8 cellular contexts compared by ENCODE assay signal in the genomic region with DNA sequence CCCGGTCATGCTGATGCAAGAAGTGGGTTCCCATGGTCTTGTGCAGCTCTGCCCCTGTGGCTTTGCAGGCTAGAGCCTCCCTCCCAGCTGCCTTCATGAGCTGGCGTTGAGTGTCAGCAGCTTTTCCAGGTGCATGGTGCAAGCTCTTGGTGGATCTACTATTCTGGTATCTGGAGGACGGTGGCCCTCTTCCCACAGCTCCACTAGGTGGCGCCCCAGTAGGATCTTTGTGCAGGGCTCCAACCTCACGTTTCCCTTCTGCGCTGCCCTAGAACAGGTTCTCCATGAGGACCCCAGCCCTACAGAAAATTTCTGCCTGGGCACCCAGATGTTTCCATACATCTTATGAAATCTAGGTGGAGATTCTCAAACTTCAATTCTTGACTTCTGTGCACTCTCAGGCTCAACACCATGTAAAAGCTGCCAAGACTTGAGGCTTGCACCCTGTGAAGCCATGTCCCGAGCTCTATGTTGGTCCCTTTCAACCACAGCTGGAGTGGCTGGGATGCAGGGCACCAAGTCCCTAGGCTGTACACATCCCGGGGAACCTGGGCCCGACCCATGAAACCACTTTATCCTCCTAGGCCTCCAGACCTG.
A peak's percentile ranks its signal among the peaks of the same experiment; 100 is the strongest.
DNase-seq lines count a peak whose midpoint lies in the region; ATAC-seq and TF ChIP-seq lines count a peak whose summit lies in the region.

No MANE protein-coding gene starts in this region.

- H3K27me3 ChIP-seq in A673 (replicated peaks; ENCODE audit: insufficient read depth, low read depth, low read length, poor library complexity), result no peaks in the 10 kb centered on the region
- no peaks in the 10 kb centered on the region for H3K27me3 ChIP-seq in Panc1 (ENCODE audit: control insufficient read depth, insufficient read depth, low read length)

- H3K36me3 ChIP-seq in A673 (ENCODE audit: insufficient read depth, low read length, poor library complexity, severe bottlenecking), result no peaks in the 10 kb centered on the region
- no peaks in the 10 kb centered on the region for H3K36me3 ChIP-seq in Panc1 (ENCODE audit: control insufficient read depth, insufficient read depth, low read length)

- CTCF ChIA-PET in A673 (lab: Charles Lee), result interaction anchor here (0.6 kb wide), 1 partner anchor 206 kb away, joined by 3 read pairs; no protein-coding TSS in a partner anchor
- CTCF ChIA-PET in Panc1 (lab: Charles Lee), result interaction anchor here (0.7 kb wide), 1 partner anchor 559 kb away, joined by 3 read pairs; no protein-coding TSS in a partner anchor

- in situ Hi-C loops in Panc1 (cut with HindIII; ENCODE audit: low pct_unique_long_range_greater_than_20kb, low sequenced_read_pairs), result no loop called here

- H3K27ac ChIP-seq in A673 (ENCODE audit: low read depth, low read length, poor library complexity, severe bottlenecking) (no peak overlapping the region), Panc1 (ENCODE audit: low read length) (no peak overlapping the region)

- POLR2A ChIA-PET in A673 (lab: Charles Lee; ENCODE audit: low non-redundant PET) (no interaction called here), Panc1 (lab: Charles Lee) (no interaction called here)

- no peaks in the 10 kb centered on the region for H3K9me3 ChIP-seq in A673 (ENCODE audit: low read depth, low read length, poor library complexity, severe bottlenecking)
- H3K9me3 ChIP-seq in Panc1 (ENCODE audit: control insufficient read depth, insufficient read depth, low read depth, low read length), result no peaks in the 10 kb centered on the region

- H3K4me1 ChIP-seq in A673 (ENCODE audit: insufficient read depth, low read length, poor library complexity, severe bottlenecking) (no peaks in the 10 kb centered on the region), Panc1 (ENCODE audit: control insufficient read depth, insufficient read depth, low read length) (no peaks in the 10 kb centered on the region)

- intact Hi-C loops in A673 (cut with micrococcal nuclease; ENCODE audit: unreplicated experiment), result loop anchor here (10.0 kb wide), 4 partner anchors 164 to 1034 kb away; a partner anchor contains a TSS
- intact Hi-C loops in Panc1 (cut with micrococcal nuclease; ENCODE audit: unreplicated experiment), result no loop called here
- intact Hi-C loops in sciatic nerve (cut with DNase I), result no loop called here

- no peak overlapping the region for H3K4me3 ChIP-seq in A673 (ENCODE audit: low read depth, low read length, poor library complexity, severe bottlenecking)
- H3K4me3 ChIP-seq in Panc1 (ENCODE audit: low read depth in 2 of 2, low read length in 2 of 2), result no peak overlapping the region

- BruUV-seq in A673 (replicated peaks; lab: Mats Ljungman, UMichigan) (no TSS peak), Panc1 (replicated peaks; lab: Mats Ljungman, UMichigan) (no TSS peak)

- ATAC-seq in GM18502 (IDR thresholded peaks at IDR 0.05; ENCODE audit: poor library complexity, unreplicated experiment), result peak; percentile 91
- peak; percentile 94 for ATAC-seq in HG03064 (IDR thresholded peaks at IDR 0.05; ENCODE audit: low read depth, unreplicated experiment)
- no peak for ATAC-seq in Panc1
- peak; percentile 80 for ATAC-seq in sciatic nerve

- TF ChIP-seq CTCF in A673 (conservative IDR thresholded peaks at IDR 0.05; ENCODE audit: low read depth, low read length) (peak; percentile 63), Panc1 (IDR thresholded peaks at IDR 0.05) (peak; percentile 55)

- DNase-seq in A673 (ENCODE audit: low spot score), result peak; percentile 58
- DNase-seq in Panc1 (ENCODE audit: low read depth, low spot score), result peak; percentile 15
- DNase-seq in activated T-cell treated with anti-CD3 and anti-CD28 coated beads, Interleukin-2, amount 50 U/mL, for 48 hours, result peak; percentile 79 to 81
- DNase-seq in foreskin melanocyte, result peak; percentile 25
- peak; percentile 84 for DNase-seq in sciatic nerve (ENCODE audit: low spot score)
- no peak for DNase-seq in NCI-H2227 treated with DMSO at 0.1 percent for 48 hours (lab: John Stamatoyannopoulos, UW)
